1 cellular context compared by ENCODE assay signal in the genomic region with DNA sequence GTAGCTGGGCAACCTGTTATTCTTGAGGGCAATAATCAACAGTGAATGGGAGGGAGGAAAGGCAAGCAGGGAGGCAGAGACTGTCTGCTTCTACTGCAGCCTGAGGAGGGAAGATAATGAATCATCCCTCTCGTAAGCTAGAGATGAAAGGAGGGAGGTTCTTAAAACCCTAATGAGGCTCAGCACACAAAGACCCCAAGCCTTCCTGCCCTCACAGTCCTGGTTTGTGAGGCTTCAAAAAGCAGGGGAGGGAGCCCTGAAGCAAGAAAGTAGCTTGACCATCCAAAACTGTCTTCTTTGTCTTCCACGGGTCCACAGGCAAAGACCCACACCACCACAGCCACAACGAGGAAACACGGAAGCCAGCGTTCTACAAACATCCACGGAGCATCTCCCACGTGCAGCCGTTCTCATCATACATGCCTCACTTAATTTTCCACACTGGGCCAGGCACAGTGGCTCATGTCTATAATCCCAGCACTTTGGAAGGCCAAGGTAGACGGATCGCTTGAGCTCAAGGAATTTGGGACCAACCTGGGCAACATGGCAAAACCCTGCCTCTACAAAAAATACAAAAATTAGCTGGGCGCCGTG.
TF ChIP-seq lines count a peak whose summit lies in the region.

No MANE protein-coding gene starts in this region.

TF ChIP-seq in HEK293, 187 proteins besides CTCF, POLR2A, EP300 and RAD21:
- TF ChIP-seq OSR2 (tag by site-specific recombination; IDR thresholded peaks at IDR 0.05) (peak; percentile 32; the same call in 1 of the 2 replicates), ZNF354C (tag by site-specific recombination; IDR thresholded peaks at IDR 0.05; ENCODE audit: borderline replicate concordance, low read depth) (no peak), ZNF558 (tag by site-specific recombination; IDR thresholded peaks at IDR 0.05) (no peak)
TF ChIP-seq in HEK293: peak in this region for 1.
